In the genomic region with DNA sequence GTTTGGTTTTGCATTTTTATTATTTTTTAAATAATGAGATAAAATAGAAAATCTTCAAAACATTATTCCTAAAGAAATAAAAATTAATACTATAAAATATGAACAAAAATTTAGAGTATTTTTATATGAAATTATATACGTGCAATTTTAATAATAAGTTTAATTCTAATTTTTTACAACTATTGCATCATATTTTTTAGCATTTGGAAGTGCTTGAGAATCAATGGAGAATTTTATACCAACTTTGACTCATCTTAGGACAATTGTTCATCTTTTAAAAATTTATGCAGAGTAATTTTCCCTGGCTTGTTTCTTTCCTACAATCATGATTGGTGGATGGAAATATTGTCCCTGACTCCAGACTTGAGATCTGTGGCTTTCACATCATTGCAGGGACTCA, we compare ENCODE assay signal across 27 cellular contexts.
"Had no signal": no experiment of that assay in that cellular context is flagged by ENCODE, and none has a peak within 500 bp of the region (broad histone marks: within the 10 kb centered on the region; RNA-seq: fewer than 3 reads in every experiment).

No MANE protein-coding gene starts in this region.

- FAIRE-seq: keratinocyte had no signal

- H3K9me3 Mint-ChIP-seq: nephron; stimulated activated naive CD8-positive, alpha-beta T cell treated with anti-CD3 and anti-CD28 coated beads, Interleukin-15, amount 100 ng/mL, for 72 hours; type B pancreatic cell had no signal

- H3K27ac ChIP-seq: left lung, lower lobe of right lung, right atrium auricular region, right lobe of liver, tibial nerve, uterus had no signal

- DNase-seq: hippocampal formation; kidney glomerular epithelial cell; left cardiac atrium; left lung; lower lobe of right lung; mammary epithelial cell; mesenchymal stem cell; naive thymus-derived CD8-positive, alpha-beta T cell; nucleus accumbens; right lobe of liver; stimulated activated CD4-positive, alpha-beta T cell treated with anti-CD3 and anti-CD28 coated beads, Interleukin-1b, Interleukin-23, amount 100 ng/mL, for 48 hours; stimulated activated CD4-positive, alpha-beta T cell treated with anti-CD3 and anti-CD28 coated beads, Interleukin-2, amount 100 ng/mL, for 48 hours; stimulated activated CD4-positive, alpha-beta T cell treated with anti-CD3 and anti-CD28 coated beads, Interleukin-4, amount 100 ng/mL, for 4 hours; stimulated activated CD8-positive, alpha-beta memory T cell treated with anti-CD3 and anti-CD28 coated beads, Interleukin-4, amount 100 ng/mL, for 48 hours; stimulated activated naive CD4-positive, alpha-beta T cell treated with Interleukin-2 at 50 U/mL for 16 hours; stimulated activated naive CD8-positive, alpha-beta T cell treated with anti-CD3 and anti-CD28 coated beads, Interleukin-15, amount 100 ng/mL, for 72 hours; substantia nigra; uterus had no signal

- H3K4me3 Mint-ChIP-seq: naive thymus-derived CD8-positive, alpha-beta T cell; nephron; neural crest cell; stimulated activated memory B cell treated with anti-CD40 and anti-IgM and Interleukin-4, amounts not matched to agents 10 μg/mL and 1 μg/mL and 100 μg/mL, for 72 hours; stimulated activated naive CD8-positive, alpha-beta T cell treated with anti-CD3 and anti-CD28 coated beads, Interleukin-15, amount 100 ng/mL, for 72 hours; type B pancreatic cell had no signal

- H3K9me3 ChIP-seq: lower lobe of right lung, right atrium auricular region, uterus had no signal

- H3K27me3 ChIP-seq: left lung, right atrium auricular region, right lobe of liver, tibial nerve, uterus had no signal

- H3K4me2 ChIP-seq: smooth muscle cell had no signal

- H3K36me3 Mint-ChIP-seq: naive thymus-derived CD8-positive, alpha-beta T cell; type B pancreatic cell had no signal

- H3K4me1 ChIP-seq: left lung, lower lobe of right lung, right atrium auricular region, right lobe of liver, tibial nerve, uterus had no signal

- H3K36me3 ChIP-seq: left lung, lower lobe of right lung, right atrium auricular region, right lobe of liver, tibial nerve, uterus had no signal

- H3K27me3 Mint-ChIP-seq: naive thymus-derived CD8-positive, alpha-beta T cell; progenitor cell of endocrine pancreas; stimulated activated memory B cell treated with anti-CD40 and anti-IgM and Interleukin-4, amounts not matched to agents 10 μg/mL and 1 μg/mL and 100 μg/mL, for 72 hours; stimulated activated naive CD8-positive, alpha-beta T cell treated with anti-CD3 and anti-CD28 coated beads, Interleukin-15, amount 100 ng/mL, for 72 hours; type B pancreatic cell had no signal

- H3K4me1 Mint-ChIP-seq: nephron; neural crest cell; stimulated activated naive CD8-positive, alpha-beta T cell treated with anti-CD3 and anti-CD28 coated beads, Interleukin-15, amount 100 ng/mL, for 72 hours had no signal

- H3K4me3 ChIP-seq: left lung, lower lobe of right lung, right atrium auricular region, right lobe of liver, smooth muscle cell, tibial nerve, uterus had no signal

- ATAC-seq: left cardiac atrium; left lung; lower lobe of right lung; naive thymus-derived CD8-positive, alpha-beta T cell; right lobe of liver; stimulated activated memory B cell treated with anti-CD40 and anti-IgM and Interleukin-4, amounts not matched to agents 10 μg/mL and 1 μg/mL and 100 μg/mL, for 72 hours; stimulated activated naive CD8-positive, alpha-beta T cell treated with anti-CD3 and anti-CD28 coated beads, Interleukin-15, amount 100 ng/mL, for 72 hours had no signal

- H3K27ac Mint-ChIP-seq: naive thymus-derived CD8-positive, alpha-beta T cell; nephron; progenitor cell of endocrine pancreas; stimulated activated naive CD8-positive, alpha-beta T cell treated with anti-CD3 and anti-CD28 coated beads, Interleukin-15, amount 100 ng/mL, for 72 hours; type B pancreatic cell had no signal
